ENCODE assay signal across 8 cellular contexts in the genomic region with DNA sequence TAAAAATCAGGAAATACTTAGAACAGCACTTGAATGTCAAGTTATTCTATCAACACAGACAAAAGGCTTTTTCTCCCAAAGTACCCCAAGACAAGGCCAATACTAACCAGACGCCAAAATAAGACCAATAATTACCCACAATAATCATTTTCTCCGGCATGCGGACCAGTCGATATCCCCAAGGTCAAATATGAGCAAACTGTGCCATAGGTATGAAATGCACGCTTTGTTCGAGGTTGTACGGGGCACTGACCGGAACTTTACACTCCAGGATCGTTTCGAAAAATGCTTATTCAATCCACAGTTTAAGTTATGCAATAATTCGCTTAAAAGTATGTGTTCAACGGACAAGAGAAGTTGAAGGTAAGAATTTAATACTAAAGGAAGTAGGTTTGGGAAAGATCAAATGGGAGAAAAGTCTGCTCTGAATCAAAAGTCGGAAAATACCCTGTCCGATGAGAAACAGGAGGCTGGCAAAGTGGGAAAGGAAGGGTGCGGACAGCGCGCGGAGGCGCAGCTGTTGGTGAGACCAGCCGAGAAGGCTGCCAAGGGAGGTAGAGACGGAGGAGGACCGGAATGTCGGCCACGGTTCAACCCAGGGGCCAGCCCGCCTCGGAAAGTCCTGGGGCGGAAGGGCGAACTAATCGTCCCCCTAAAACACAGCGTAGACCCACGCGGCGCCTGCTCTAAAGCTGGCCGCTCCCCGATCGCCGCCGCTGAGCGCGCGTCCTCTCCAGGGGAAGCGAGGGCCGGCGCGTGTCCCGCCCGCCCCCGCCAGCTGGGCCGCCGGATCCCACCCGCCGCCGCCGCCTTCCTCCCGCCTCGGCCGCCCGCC. TPM values are rescaled to one million over a fixed set of nuclear protein-coding genes. Genes with fewer than 3 reads are reported as not detected.
A peak's percentile ranks its signal among the peaks of the same experiment; 100 is the strongest.
DNase-seq lines count a peak whose midpoint lies in the region; ATAC-seq and TF ChIP-seq lines count a peak whose summit lies in the region.

No MANE protein-coding gene starts in this region.

- H3K4me2 ChIP-seq in neuronal stem cell (ENCODE audit: insufficient read depth, low read length, poor library complexity, severe bottlenecking) = peak overlapping the region; percentile 75

- CTCF ChIA-PET in BJ (lab: Yijun Ruan, JAX) = interaction anchor here (0.8 to 1.7 kb wide), 7 partner anchors 63 to 248 kb away, joined by 3 to 7 read pairs (median 4); no protein-coding TSS in a partner anchor
- CTCF ChIA-PET in activated CD4-positive, alpha-beta memory T cell treated with anti-CD3 and anti-CD28 coated beads, Interleukin-2, amount 10 ng/mL, durations not matched to agents 7 days and 5 days (lab: Charles Lee) = interaction anchor here (0.7 to 3.6 kb wide), 11 partner anchors 25 to 364 kb away, joined by 3 to 27 read pairs (median 4); a partner anchor contains a TSS

- no peak overlapping the region for H4K91ac ChIP-seq in neuronal stem cell (ENCODE audit: low read depth, low read length, poor library complexity)

- H3K79me1 ChIP-seq in neuronal stem cell (ENCODE audit: low read depth, low read length) = no peaks in the 10 kb centered on the region

- no peak overlapping the region for H3K4ac ChIP-seq in neuronal stem cell (ENCODE audit: low read length)

- H3K9ac ChIP-seq in neuronal stem cell (ENCODE audit: low read depth, low read length, poor library complexity) = peak overlapping the region; percentile 97

- no peak for TF ChIP-seq EP300 in gastroesophageal sphincter (IDR thresholded peaks at IDR 0.05)

- peak overlapping the region; percentile 26 for H2AK5ac ChIP-seq in neuronal stem cell (ENCODE audit: low read depth, low read length)

- TF ChIP-seq CTCF in BJ (IDR thresholded peaks at IDR 0.05; ENCODE audit: insufficient read depth, low read depth, low read length) (no peak), gastroesophageal sphincter (IDR thresholded peaks at IDR 0.05) (peak in 1 of 4 experiments; percentile 12)

- peak overlapping the region; percentile 84 for H2BK5ac ChIP-seq in neuronal stem cell (ENCODE audit: low read length)

- DNase-seq in BJ (ENCODE audit: low read depth) (no peak), NCI-H1930 (lab: John Stamatoyannopoulos, UW) (peak; percentile 39 to 51), neuronal stem cell (ENCODE audit: low spot score) (no peak), NK-92 (lab: John Stamatoyannopoulos, UW; ENCODE audit: unreplicated experiment) (no peak)
- DNase-seq in activated CD4-positive, alpha-beta memory T cell treated with anti-CD3 and anti-CD28 coated beads, Interleukin-2, amount 10 ng/mL, durations not matched to agents 7 days and 5 days = no peak

- H3K18ac ChIP-seq in neuronal stem cell (ENCODE audit: low read length) = peak overlapping the region; percentile 99

- H3K4me1 ChIP-seq in gastroesophageal sphincter = peaks cover 7 to 49% (median 19%) of the 10 kb centered on the region in 3 donors
- peaks cover 0 to 9% of the 10 kb centered on the region in 2 donors for H3K4me1 ChIP-seq in neuronal stem cell (ENCODE audit: control insufficient read depth in 2 of 2, insufficient read depth in 1 of 2, low read depth in 1 of 2, low read length in 2 of 2)

- peaks cover 50% of the 10 kb centered on the region for H3K4me1 Mint-ChIP-seq in activated CD4-positive, alpha-beta memory T cell treated with anti-CD3 and anti-CD28 coated beads, Interleukin-2, amount 10 ng/mL, durations not matched to agents 7 days and 5 days

- no peak overlapping the region for H4K8ac ChIP-seq in neuronal stem cell (ENCODE audit: low read depth, low read length)

- ATAC-seq in GM18508 (IDR thresholded peaks at IDR 0.05; ENCODE audit: insufficient read depth, unreplicated experiment) (peak; percentile 7), HG02938 (IDR thresholded peaks at IDR 0.05; ENCODE audit: unreplicated experiment) (peak; percentile 31), gastroesophageal sphincter (peak; percentile 79)

- H3K9me3 ChIP-seq in gastroesophageal sphincter (peaks cover 0 to 9% (median 0%) of the 10 kb centered on the region in 3 donors), neuronal stem cell (replicated peaks in 1 of 2; ENCODE audit: control insufficient read depth in 2 of 2, insufficient read depth in 1 of 2, low read depth in 1 of 2, low read length in 2 of 2) (peaks cover 0 to 10% of the 10 kb centered on the region in 2 donors)

- H3K14ac ChIP-seq in neuronal stem cell (ENCODE audit: low read length) = peak overlapping the region; percentile 82

- no peak for TF ChIP-seq POLR2A in gastroesophageal sphincter (IDR thresholded peaks at IDR 0.05)

- H3K27me3 ChIP-seq in BJ (ENCODE audit: control insufficient read depth, insufficient read depth, low read length) (no peaks in the 10 kb centered on the region), gastroesophageal sphincter (no peaks in the 10 kb centered on the region), neuronal stem cell (ENCODE audit: control insufficient read depth in 3 of 3, insufficient read depth in 3 of 3, low read depth in 1 of 3, low read length in 3 of 3) (no peaks in the 10 kb centered on the region)

- POLR2A ChIA-PET in BJ (lab: Charles Lee) = interaction anchor here (0.6 to 0.7 kb wide), 2 partner anchors 68 to 69 kb away, joined by 3 to 4 read pairs; a partner anchor contains a TSS
- POLR2A ChIA-PET in activated CD4-positive, alpha-beta memory T cell treated with anti-CD3 and anti-CD28 coated beads, Interleukin-2, amount 10 ng/mL, durations not matched to agents 7 days and 5 days (lab: Charles Lee) = interaction anchor here (0.8 to 6.3 kb wide), 25 partner anchors 7 to 998 kb away, joined by 3 to 209 read pairs (median 8); a partner anchor contains a TSS

- H3K4me3 ChIP-seq in BJ (ENCODE audit: low read depth, low read length) = peak overlapping the region; percentile 90
- H3K4me3 ChIP-seq in gastroesophageal sphincter = peak overlapping the region; percentile 80 to 81
- peak overlapping the region; percentile 90 to 92 for H3K4me3 ChIP-seq in neuronal stem cell (ENCODE audit: low read length in 2 of 2)

- peak overlapping the region; percentile 46 for H3K23ac ChIP-seq in neuronal stem cell (ENCODE audit: low read depth, low read length, poor library complexity)

- 0 to 1% methylated on average over 12 to 22 of the region's 58 CpGs for WGBS in gastroesophageal sphincter (ENCODE audit: low coverage in 1 of 2), 2 donors
- WGBS in neuronal stem cell (ENCODE audit: extremely low coverage in 2 of 2, insufficient read length in 2 of 2, insufficient replicate concordance in 1 of 2), 2 donors = no CpG with 5 or more reads among the region's 58 CpGs

- no peak overlapping the region for H2BK15ac ChIP-seq in neuronal stem cell (ENCODE audit: low read length)

- H2BK120ac ChIP-seq in neuronal stem cell (ENCODE audit: low read depth, low read length) = no peak overlapping the region

- H3K36me3 Mint-ChIP-seq in activated CD4-positive, alpha-beta memory T cell treated with anti-CD3 and anti-CD28 coated beads, Interleukin-2, amount 10 ng/mL, durations not matched to agents 7 days and 5 days (ENCODE audit: low read depth) = peaks cover 64% of the 10 kb centered on the region

- H3K36me3 ChIP-seq in BJ (ENCODE audit: control insufficient read depth, insufficient read depth, low read length) = peaks cover 1% of the 10 kb centered on the region; the same call in 1 of the 2 replicates
- peaks cover 0 to 12% of the 10 kb centered on the region in 2 donors for H3K36me3 ChIP-seq in gastroesophageal sphincter
- H3K36me3 ChIP-seq in neuronal stem cell (replicated peaks in 1 of 2; ENCODE audit: control insufficient read depth in 2 of 2, insufficient read depth in 2 of 2, low read length in 2 of 2) = peaks cover 0 to 25% of the 10 kb centered on the region in 2 donors

- peak overlapping the region; percentile 98 for H2AFZ ChIP-seq in neuronal stem cell (ENCODE audit: low read length)

- H2BK12ac ChIP-seq in neuronal stem cell (ENCODE audit: low read length) = no peak overlapping the region

- H3K27ac ChIP-seq in gastroesophageal sphincter = peak overlapping the region; percentile 89 to 97 (median 90)
- H3K27ac ChIP-seq in neuronal stem cell (replicated peaks; ENCODE audit: low read length) = peak overlapping the region; percentile 99

- no peaks in the 10 kb centered on the region for H3K27me3 Mint-ChIP-seq in activated CD4-positive, alpha-beta memory T cell treated with anti-CD3 and anti-CD28 coated beads, Interleukin-2, amount 10 ng/mL, durations not matched to agents 7 days and 5 days

- H3K27ac Mint-ChIP-seq in activated CD4-positive, alpha-beta memory T cell treated with anti-CD3 and anti-CD28 coated beads, Interleukin-2, amount 10 ng/mL, durations not matched to agents 7 days and 5 days = peak overlapping the region; percentile 97

- H3K9me3 Mint-ChIP-seq in activated CD4-positive, alpha-beta memory T cell treated with anti-CD3 and anti-CD28 coated beads, Interleukin-2, amount 10 ng/mL, durations not matched to agents 7 days and 5 days = peaks cover 14% of the 10 kb centered on the region

- H3K4me3 Mint-ChIP-seq in activated CD4-positive, alpha-beta memory T cell treated with anti-CD3 and anti-CD28 coated beads, Interleukin-2, amount 10 ng/mL, durations not matched to agents 7 days and 5 days = peak overlapping the region; percentile 95

RNA-seq across cellular contexts. Expression of a gene that starts 0.8 kb away (rescaled TPM):
- polyA plus RNA-seq in BJ (2011; rRNA removed) = 0.32 and 0.69 TPM in 2 replicates
- polyA minus RNA-seq in BJ (2011; rRNA and poly(A)+ RNA removed) = not detected in 2 replicates
- 1 to 10 TPM; 4.0 to 4.7 TPM for total RNA-seq in activated CD4-positive, alpha-beta memory T cell treated with anti-CD3 and anti-CD28 coated beads, Interleukin-2, amount 10 ng/mL, durations not matched to agents 7 days and 5 days
- total RNA-seq in gastroesophageal sphincter = 1 to 10 TPM in 1 of 4 donors, not detected in 3; 1.2 TPM
- polyA plus RNA-seq in neuronal stem cell (2013, experiment 1 of 2) = 9.9 TPM
- polyA plus RNA-seq in neuronal stem cell (2013, experiment 2 of 2) = 13.4 TPM

RNA-seq across cellular contexts. Expression of a gene that starts 1.0 kb away (rescaled TPM):
- 60.4 and 92.3 TPM in 2 replicates for polyA plus RNA-seq in BJ (2011; rRNA removed)
- 22.4 and 29.7 TPM in 2 replicates for polyA minus RNA-seq in BJ (2011; rRNA and poly(A)+ RNA removed)
- 100 to 1,000 TPM; 122 to 127 TPM for total RNA-seq in activated CD4-positive, alpha-beta memory T cell treated with anti-CD3 and anti-CD28 coated beads, Interleukin-2, amount 10 ng/mL, durations not matched to agents 7 days and 5 days
- total RNA-seq in gastroesophageal sphincter = 100 to 1,000 TPM in 1 of 4 donors, 10 to 100 TPM in 3; 66.2 to 110 (median 80.2) TPM
- polyA plus RNA-seq in neuronal stem cell (2013, experiment 1 of 2) = 300 TPM
- polyA plus RNA-seq in neuronal stem cell (2013, experiment 2 of 2) = 297 TPM

RNA-seq across cellular contexts. Expression of a gene that starts 26.3 kb away (rescaled TPM):
- polyA plus RNA-seq in BJ (2011; rRNA removed) = 17.1 and 31.1 TPM in 2 replicates
- polyA minus RNA-seq in BJ (2011; rRNA and poly(A)+ RNA removed) = 3.8 and 3.9 TPM in 2 replicates
- 10 to 100 TPM; 37.8 to 39.7 TPM for total RNA-seq in activated CD4-positive, alpha-beta memory T cell treated with anti-CD3 and anti-CD28 coated beads, Interleukin-2, amount 10 ng/mL, durations not matched to agents 7 days and 5 days
- 10 to 100 TPM; 35.7 to 49.8 (median 46.2) TPM for total RNA-seq in gastroesophageal sphincter
- polyA plus RNA-seq in neuronal stem cell (2013, experiment 1 of 2) = 74.4 TPM
- 75.3 TPM for polyA plus RNA-seq in neuronal stem cell (2013, experiment 2 of 2)

Comparison
In these comparisons a context has a peak if more than half of its experiments do, and no peak if none do; other contexts are left out.
1. DNase-seq: peak in NCI-H1930 (2 of 2); none in BJ (single experiment), activated CD4-positive, alpha-beta memory T cell treated with anti-CD3 and anti-CD28 coated beads, Interleukin-2, amount 10 ng/mL, durations not matched to agents 7 days and 5 days (single experiment), neuronal stem cell (single experiment) and NK-92 (single experiment).
2. ATAC-seq: peak in every context shown above with its lines; median percentile 79 in gastroesophageal sphincter; 31 in HG02938; 7 in GM18508.
3. Peak in every context shown above with its lines, with median percentiles within 50 percentile points of each other: H3K4me3 ChIP-seq.